10 cellular contexts compared by ENCODE assay signal in genomic region chr6:163816441-163816840, GRCh38.
"Had no signal": no experiment of that assay in that cellular context is flagged by ENCODE, and none has a peak within 500 bp of the region (broad histone marks: within the 10 kb centered on the region; RNA-seq: fewer than 3 reads in every experiment).

No MANE protein-coding gene starts in this region.

- H3K4me3 ChIP-seq: GM23248, HAP-1, K562 had no signal

- H3K27ac ChIP-seq: GM23248, HL-60 had no signal

- H2AFZ ChIP-seq: GM23248 had no signal

- DNase-seq: GM23248, GOT3, H7, HFFc6, KG1 had no signal

- H3K9ac ChIP-seq: GM23248 had no signal

- H3K9me3 ChIP-seq: HAP-1 had no signal

- ATAC-seq: HCT116, HepG2, K562 had no signal

- H3K4me1 ChIP-seq: HAP-1 had no signal

- H3K36me3 ChIP-seq: HAP-1 had no signal
